ENCODE assay signal across 9 cellular contexts in genomic region chr17:43994272-43995149, GRCh38. TPM values are rescaled to one million over a fixed set of nuclear protein-coding genes. Genes with fewer than 3 reads are reported as not detected.
DNase-seq lines count a peak whose midpoint lies in the region; ATAC-seq and TF ChIP-seq lines count a peak whose summit lies in the region.
"Had no signal": no experiment of that assay in that cellular context is flagged by ENCODE, and none has a peak within 500 bp of the region (broad histone marks: within the 10 kb centered on the region; RNA-seq: fewer than 3 reads in every experiment).

No MANE protein-coding gene starts in this region.

- no peak overlapping the region for H3K4me3 ChIP-seq in SU-DHL-6 (ENCODE audit: insufficient read depth, low read length, poor library complexity, severe bottlenecking)
- H3K4me3 ChIP-seq in adrenal gland = peak overlapping the region in 1 of 4 donors; percentile 44
- peak overlapping the region; percentile 52 for H3K4me3 ChIP-seq in psoas muscle

- H3K27me3 ChIP-seq in SU-DHL-6 (ENCODE audit: low read length) = no peaks in the 10 kb centered on the region
- H3K27me3 ChIP-seq in adrenal gland = no peaks in the 10 kb centered on the region
- H3K27me3 ChIP-seq in psoas muscle (ENCODE audit: insufficient read depth in 3 of 3, low read length in 2 of 3) = peaks cover 0 to 23% (median 2%) of the 10 kb centered on the region in 3 donors

- DNase-seq in COR-L47 (lab: John Stamatoyannopoulos, UW) (peak; percentile 65), HT1080 (ENCODE audit: low read depth) (peak; percentile 56), adrenal gland (peak; percentile 53 to 79 (median 72)), left ventricle myocardium superior (peak; percentile 75), psoas muscle (peak; percentile 66 to 82)

- H3K36me3 ChIP-seq in SU-DHL-6 (ENCODE audit: low read length) = no peaks in the 10 kb centered on the region
- no peaks in the 10 kb centered on the region for H3K36me3 ChIP-seq in adrenal gland (replicated peaks in 1 of 2)
- no peaks in the 10 kb centered on the region for H3K36me3 ChIP-seq in psoas muscle (ENCODE audit: insufficient read depth in 1 of 2, low read depth in 1 of 2)

- ATAC-seq in left ventricle myocardium superior = peak; percentile 93
- ATAC-seq in psoas muscle = peak; percentile 87 to 96 (median 92)
- no peak for ATAC-seq in GM18519 (IDR thresholded peaks at IDR 0.05; ENCODE audit: low FRiP score, unreplicated experiment)
- no peak for ATAC-seq in HG03135 (IDR thresholded peaks at IDR 0.05; ENCODE audit: unreplicated experiment)

- TF ChIP-seq CTCF in SU-DHL-6 (IDR thresholded peaks at IDR 0.05; ENCODE audit: insufficient read depth, low read length, poor library complexity, severe bottlenecking) = peak; percentile 42
- TF ChIP-seq CTCF in adrenal gland (IDR thresholded peaks at IDR 0.05) = peak; percentile 79 to 94 (median 90)
- peak; percentile 91 for TF ChIP-seq CTCF in psoas muscle (IDR thresholded peaks at IDR 0.05)

- no peaks in the 10 kb centered on the region for H3K79me2 ChIP-seq in SU-DHL-6 (ENCODE audit: insufficient read depth, low read length)

- intact Hi-C loops in adrenal gland (cut with DNase I) = loop anchor here (2.0 to 10.0 kb wide), 3 partner anchors 50 to 120 kb away; partner anchors contain the start of gene PPY (in 1 of the 2)
- intact Hi-C loops in left ventricle myocardium superior (cut with micrococcal nuclease) = loop anchor here (10.0 kb wide), 1 partner anchor 50 kb away; the partner anchor contains the start of gene PPY
- intact Hi-C loops in psoas muscle (cut with DNase I) = loop anchor here (1.0 kb wide), 2 partner anchors 50 to 117 kb away; no protein-coding TSS in a partner anchor

- no peak overlapping the region for H2AFZ ChIP-seq in SU-DHL-6 (ENCODE audit: low read depth, low read length, severe bottlenecking)

- TF ChIP-seq POLR2A in adrenal gland (IDR thresholded peaks at IDR 0.05) = no peak

- H3K9me3 ChIP-seq in SU-DHL-6 (ENCODE audit: insufficient read depth, low read length) (no peaks in the 10 kb centered on the region), adrenal gland (replicated peaks in 1 of 3) (no peaks in the 10 kb centered on the region), psoas muscle (no peaks in the 10 kb centered on the region)

- H3K27ac ChIP-seq in SU-DHL-6 (ENCODE audit: low read depth, low read length) = no peak overlapping the region
- H3K27ac ChIP-seq in adrenal gland = no peak overlapping the region
- no peak overlapping the region for H3K27ac ChIP-seq in psoas muscle

- H3K9ac ChIP-seq in SU-DHL-6 (ENCODE audit: low read length) = no peak overlapping the region

- H3K9me2 ChIP-seq in SU-DHL-6 (replicated peaks; ENCODE audit: insufficient read depth, low read length) = no peaks in the 10 kb centered on the region

- 11 to 21% (median 14%) methylated on average over 22 to 52 of the region's 52 CpGs for WGBS in adrenal gland, 4 donors
- WGBS in psoas muscle, 3 donors = 8 to 11% (median 9%) methylated on average over 48 to 52 of the region's 52 CpGs

- no peaks in the 10 kb centered on the region for H3F3A ChIP-seq in SU-DHL-6 (ENCODE audit: insufficient read depth)

- H3K4me1 ChIP-seq in adrenal gland (replicated peaks in 1 of 2) = peaks cover 0 to 6% of the 10 kb centered on the region in 2 donors
- H3K4me1 ChIP-seq in psoas muscle = peaks cover 6% of the 10 kb centered on the region

- H4K20me1 ChIP-seq in SU-DHL-6 (ENCODE audit: low read depth, low read length) = no peaks in the 10 kb centered on the region

- H3K4me2 ChIP-seq in SU-DHL-6 (ENCODE audit: low read depth, low read length, poor library complexity, severe bottlenecking) = no peak overlapping the region

RNA-seq across cellular contexts. Expression of gene NAGS, which starts 9.9 kb away (rescaled TPM):
- 2.6 and 3.3 TPM in 2 replicates for total RNA-seq in HT1080 (2014; rRNA removed; shearing (Covaris generic))
- 1.6 and 2.2 TPM in 2 replicates for polyA plus RNA-seq in HT1080 (2015; cell fraction: cytosol; rRNA removed)
- polyA plus RNA-seq in HT1080 (2015; cell fraction: nucleus; rRNA removed) = 1.3 and 1.5 TPM in 2 replicates
- total RNA-seq in adrenal gland (1 to 10 TPM in 6 of 8 donors, under 1 TPM in 2; 0.66 to 4.4 (median 1.2) TPM), left ventricle myocardium superior (0.57 TPM), psoas muscle (under 1 TPM in 2 of 4 donors, not detected in 2; 0.20 to 0.28 TPM)
- polyA plus RNA-seq in adrenal gland (under 1 TPM; 0.37 to 0.88 (median 0.72) TPM), psoas muscle (10 to 100 TPM in 1 of 3 donors, under 1 TPM in 2; 0.10 to 13.5 (median 0.11) TPM)

RNA-seq across cellular contexts. Expression of gene TMEM101, which starts 20.3 kb away (rescaled TPM):
- 48.2 and 56.1 TPM in 2 replicates for total RNA-seq in HT1080 (2014; rRNA removed; shearing (Covaris generic))
- 57.2 and 58.1 TPM in 2 replicates for polyA plus RNA-seq in HT1080 (2015; cell fraction: cytosol; rRNA removed)
- 51.9 and 52.0 TPM in 2 replicates for polyA plus RNA-seq in HT1080 (2015; cell fraction: nucleus; rRNA removed)
- total RNA-seq in adrenal gland (10 to 100 TPM; 20.4 to 51.9 (median 34.7) TPM), left ventricle myocardium superior (20.7 TPM), psoas muscle (10 to 100 TPM; 13.2 to 25.4 (median 18.3) TPM)
- polyA plus RNA-seq in adrenal gland (10 to 100 TPM; 12.4 to 19.1 (median 12.7) TPM), psoas muscle (10 to 100 TPM; 22.2 to 52.6 (median 42.4) TPM)

RNA-seq across cellular contexts. Expression of gene PYY, which starts 40.8 kb away (rescaled TPM):
- not detected in 2 replicates for total RNA-seq in HT1080 (2014; rRNA removed; shearing (Covaris generic))
- 0.37 TPM in 1 of 2 replicates, not detected in the other for polyA plus RNA-seq in HT1080 (2015; cell fraction: cytosol; rRNA removed)
- not detected in 2 replicates for polyA plus RNA-seq in HT1080 (2015; cell fraction: nucleus; rRNA removed)
- under 1 TPM in 1 of 8 donors, not detected in 7; 0.43 TPM for total RNA-seq in adrenal gland
- not detected for polyA plus RNA-seq in adrenal gland
- not detected for total RNA-seq in left ventricle myocardium superior
- not detected for total RNA-seq in psoas muscle
- polyA plus RNA-seq in psoas muscle = not detected
- polyA plus RNA-seq: adipose tissue had no signal

RNA-seq across cellular contexts. Expression of gene PPY, which starts 52.2 kb away (rescaled TPM):
- total RNA-seq in HT1080 (2014; rRNA removed; shearing (Covaris generic)) = not detected in 2 replicates
- 0.54 TPM in 1 of 2 replicates, not detected in the other for polyA plus RNA-seq in HT1080 (2015; cell fraction: cytosol; rRNA removed)
- not detected in 2 replicates for polyA plus RNA-seq in HT1080 (2015; cell fraction: nucleus; rRNA removed)
- total RNA-seq in adrenal gland = not detected
- not detected for polyA plus RNA-seq in adrenal gland
- not detected for total RNA-seq in left ventricle myocardium superior
- not detected for total RNA-seq in psoas muscle
- polyA plus RNA-seq in psoas muscle = not detected

Comparison
In these comparisons a context has a peak if more than half of its experiments do, and no peak if none do; other contexts are left out.
1. ATAC-seq: peak in left ventricle myocardium superior (single experiment) and psoas muscle (4 of 4); none in GM18519 (single experiment) and HG03135 (single experiment).
2. Peak in every context shown above with its lines, with median percentiles within 50 percentile points of each other: DNase-seq and CTCF ChIP-seq.